In genomic region chr10:74096777-74097176, GRCh38 we compare ENCODE assay signal across 11 cellular contexts. TPM values are rescaled to one million over a fixed set of nuclear protein-coding genes. Genes with fewer than 3 reads are reported as not detected.
A peak's percentile ranks its signal among the peaks of the same experiment; 100 is the strongest.
DNase-seq lines count a peak whose midpoint lies in the region; ATAC-seq and TF ChIP-seq lines count a peak whose summit lies in the region.
"Had no signal": no experiment of that assay in that cellular context is flagged by ENCODE, and none has a peak within 500 bp of the region (broad histone marks: within the 10 kb centered on the region; RNA-seq: fewer than 3 reads in every experiment).

No MANE protein-coding gene starts in this region.

- H3K4me3 ChIP-seq in heart left ventricle (no peak overlapping the region), SK-N-SH (ENCODE audit: low read depth in 2 of 2, low read length in 1 of 2) (no peak overlapping the region)

- H3K9ac ChIP-seq in SK-N-SH, result no peak overlapping the region

- H3K27ac Mint-ChIP-seq in immature natural killer cell, result peak overlapping the region in 4 of 6 donors; percentile 31 to 67 (median 36)
- H3K27ac Mint-ChIP-seq: activated CD4-positive, alpha-beta T cell treated with anti-CD3 and anti-CD28 coated beads, Interleukin-2, amount 10 ng/mL, durations not matched to agents 7 days and 5 days; nephron had no signal

- H3K27me3 Mint-ChIP-seq in immature natural killer cell (ENCODE audit: low read depth in 3 of 3), result peaks cover 2 to 10% (median 2%) of the 10 kb centered on the region in 3 donors
- H3K27me3 Mint-ChIP-seq: activated CD4-positive, alpha-beta T cell treated with anti-CD3 and anti-CD28 coated beads, Interleukin-2, amount 10 ng/mL, durations not matched to agents 7 days and 5 days had no signal

- no peak overlapping the region for H3K4me2 ChIP-seq in SK-N-SH

- peaks cover 26% of the 10 kb centered on the region for H3F3A ChIP-seq in SK-N-SH (replicated peaks; ENCODE audit: insufficient read depth)

- POLR2A ChIA-PET in SK-N-SH (lab: Yijun Ruan, JAX), result no interaction called here

- H2AFZ ChIP-seq in SK-N-SH (ENCODE audit: low read depth), result no peak overlapping the region

- H3K9me2 ChIP-seq in SK-N-SH, result no peaks in the 10 kb centered on the region

- peak; percentile 92 for ATAC-seq in GM18861 (IDR thresholded peaks at IDR 0.05; ENCODE audit: unreplicated experiment)
- peak; percentile 82 for ATAC-seq in GM21528 (IDR thresholded peaks at IDR 0.05; ENCODE audit: low FRiP score, unreplicated experiment)
- peak; percentile 92 for ATAC-seq in HG03139 (IDR thresholded peaks at IDR 0.05; ENCODE audit: unreplicated experiment)
- ATAC-seq in heart left ventricle, result no peak

- H3K4me1 ChIP-seq in heart left ventricle, result no peaks in the 10 kb centered on the region
- peaks cover 0 to 4% of the 10 kb centered on the region in 2 experiments; a peak in 1 of 4 replicates for H3K4me1 ChIP-seq in SK-N-SH (ENCODE audit: control insufficient read depth in 1 of 2, insufficient read depth in 2 of 2, low read depth in 1 of 2, low read length in 1 of 2)

- intact Hi-C loops in heart left ventricle (cut with DNase I) (no loop called here), posterior cingulate gyrus (cut with DNase I) (no loop called here)

- TF ChIP-seq RAD21 in SK-N-SH (IDR thresholded peaks at IDR 0.05; ENCODE audit: low read length), result no peak

- no peak for TF ChIP-seq EP300 in SK-N-SH (IDR thresholded peaks at IDR 0.05; ENCODE audit: borderline replicate concordance in 1 of 2, low read depth in 1 of 2, low read length in 1 of 2)

- peaks cover 44% of the 10 kb centered on the region; the same call in 1 of the 2 replicates for H3K79me2 ChIP-seq in SK-N-SH (ENCODE audit: insufficient read depth)

- H3K4me3 Mint-ChIP-seq in immature natural killer cell, result no peak overlapping the region
- H3K4me3 Mint-ChIP-seq: activated CD4-positive, alpha-beta T cell treated with anti-CD3 and anti-CD28 coated beads, Interleukin-2, amount 10 ng/mL, durations not matched to agents 7 days and 5 days; nephron had no signal

- TF ChIP-seq CTCF in heart left ventricle (IDR thresholded peaks at IDR 0.05), result no peak
- no peak for TF ChIP-seq CTCF in SK-N-SH (IDR thresholded peaks at IDR 0.05)

- H3K36me3 ChIP-seq in heart left ventricle (peaks cover 7 to 100% (median 98%) of the 10 kb centered on the region in 9 donors), SK-N-SH (replicated peaks in 1 of 2; ENCODE audit: control insufficient read depth in 1 of 2, insufficient read depth in 2 of 2, low read length in 1 of 2) (peaks cover 83 to 90% of the 10 kb centered on the region in 2 experiments)

- DNase-seq in immature natural killer cell (no peak), heart left ventricle (no peak), posterior cingulate gyrus (no peak), SK-N-SH (no peak), SHP77 (lab: John Stamatoyannopoulos, UW) (no peak)
- DNase-seq: activated CD4-positive, alpha-beta T cell treated with anti-CD3 and anti-CD28 coated beads, Interleukin-2, amount 10 ng/mL, durations not matched to agents 7 days and 5 days; NCI-H1694 had no signal

- 95 to 97% (median 97%) methylated on average over 2 of the region's 2 CpGs for WGBS in heart left ventricle, 4 donors
- 97% methylated on average over 2 of the region's 2 CpGs for WGBS in SK-N-SH (ENCODE audit: low lambda C conversion rate)

- CTCF ChIA-PET in SK-N-SH (lab: Yijun Ruan, JAX), result interaction anchor here (1.0 to 7.4 kb wide), 5 partner anchors 15 to 248 kb away, joined by 3 to 50 read pairs (median 3); no protein-coding TSS in a partner anchor

- no peak overlapping the region for H3K27ac ChIP-seq in heart left ventricle
- no peak overlapping the region for H3K27ac ChIP-seq in SK-N-SH (ENCODE audit: low read depth in 2 of 2, low read length in 1 of 2)

- no peak for TF ChIP-seq POLR2A in heart left ventricle (IDR thresholded peaks at IDR 0.05)

- H3K9me3 Mint-ChIP-seq in immature natural killer cell, result no peaks in the 10 kb centered on the region
- H3K9me3 Mint-ChIP-seq: activated CD4-positive, alpha-beta T cell treated with anti-CD3 and anti-CD28 coated beads, Interleukin-2, amount 10 ng/mL, durations not matched to agents 7 days and 5 days; nephron had no signal

- H4K20me1 ChIP-seq in SK-N-SH (ENCODE audit: insufficient read depth), result no peaks in the 10 kb centered on the region; the same call in 1 of the 2 replicates

- H3K27me3 ChIP-seq in heart left ventricle, result no peaks in the 10 kb centered on the region
- H3K27me3 ChIP-seq in SK-N-SH (ENCODE audit: insufficient read depth), result no peaks in the 10 kb centered on the region

- H3K36me3 Mint-ChIP-seq in immature natural killer cell, result peaks cover 33 to 56% (median 53%) of the 10 kb centered on the region in 3 donors

- H3K4me1 Mint-ChIP-seq in immature natural killer cell, result no peaks in the 10 kb centered on the region
- H3K4me1 Mint-ChIP-seq: nephron had no signal

- no peaks in the 10 kb centered on the region for H3K9me3 ChIP-seq in heart left ventricle
- no peaks in the 10 kb centered on the region for H3K9me3 ChIP-seq in SK-N-SH

TF ChIP-seq in SK-N-SH, 30 proteins besides CTCF, POLR2A, EP300 and RAD21:
- TF ChIP-seq, protein P1, sequence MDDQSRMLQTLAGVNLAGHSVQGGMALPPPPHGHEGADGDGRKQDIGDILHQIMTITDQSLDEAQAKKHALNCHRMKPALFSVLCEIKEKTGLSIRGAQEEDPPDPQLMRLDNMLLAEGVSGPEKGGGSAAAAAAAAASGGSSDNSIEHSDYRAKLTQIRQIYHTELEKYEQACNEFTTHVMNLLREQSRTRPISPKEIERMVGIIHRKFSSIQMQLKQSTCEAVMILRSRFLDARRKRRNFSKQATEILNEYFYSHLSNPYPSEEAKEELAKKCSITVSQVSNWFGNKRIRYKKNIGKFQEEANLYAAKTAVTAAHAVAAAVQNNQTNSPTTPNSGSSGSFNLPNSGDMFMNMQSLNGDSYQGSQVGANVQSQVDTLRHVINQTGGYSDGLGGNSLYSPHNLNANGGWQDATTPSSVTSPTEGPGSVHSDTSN (IDR thresholded peaks at IDR 0.05), result no peak
- TF ChIP-seq FOXJ3 (CRISPR knock-in tag; IDR thresholded peaks at IDR 0.05), result no peak
- no peak for TF ChIP-seq MXI1 (IDR thresholded peaks at IDR 0.05; ENCODE audit: low read depth, low read length)
- no peak for TF ChIP-seq JUND (IDR thresholded peaks at IDR 0.05)
- TF ChIP-seq TEAD4 (IDR thresholded peaks at IDR 0.05; ENCODE audit: borderline replicate concordance, insufficient read depth), result no peak
- TF ChIP-seq MAX (IDR thresholded peaks at IDR 0.05; ENCODE audit: low read depth), result no peak
- TF ChIP-seq TAF1 (IDR thresholded peaks at IDR 0.05; ENCODE audit: borderline replicate concordance, low read depth, low read length), result no peak
- TF ChIP-seq YY1 (IDR thresholded peaks at IDR 0.05; ENCODE audit: low read depth), result no peak
- no peak for TF ChIP-seq FOSL2 (IDR thresholded peaks at IDR 0.05; ENCODE audit: borderline replicate concordance, low read depth)
- TF ChIP-seq IRF3 (IDR thresholded peaks at IDR 0.05; ENCODE audit: low read depth, low read length), result no peak
- no peak for TF ChIP-seq FOXM1 (IDR thresholded peaks at IDR 0.05; ENCODE audit: low read depth)
- no peak for TF ChIP-seq RXRA (IDR thresholded peaks at IDR 0.05; ENCODE audit: borderline replicate concordance, low read depth)

RNA-seq across cellular contexts. Expression of gene AP3M1, which starts 53.9 kb away (rescaled TPM):
- polyA plus RNA-seq in immature natural killer cell (10 to 100 TPM; 22.1 to 44.3 (median 39.8) TPM), heart left ventricle (10 to 100 TPM in 1 of 2 donors, 1 to 10 TPM in 1; 7.8 to 33.4 TPM), SK-N-SH (2012; rRNA removed) (17.7 and 25.8 TPM in 2 replicates)
- total RNA-seq in heart left ventricle, result 10 to 100 TPM; 23.2 to 37.0 (median 30.5) TPM
- polyA plus RNA-seq in SK-N-SH (2012; cell fraction: cytosol; rRNA removed), result 26.6 and 27.1 TPM in 2 replicates
- 10.4 and 21.8 TPM in 2 replicates for polyA plus RNA-seq in SK-N-SH (2012; cell fraction: nucleus; rRNA removed)

RNA-seq across cellular contexts. Expression of gene ADK, which starts 54.2 kb away (rescaled TPM):
- 10 to 100 TPM; 26.9 to 36.7 (median 28.4) TPM for polyA plus RNA-seq in immature natural killer cell
- 10 to 100 TPM; 22.7 to 46.2 (median 39.8) TPM for total RNA-seq in heart left ventricle
- 10 to 100 TPM; 20.8 to 55.5 TPM for polyA plus RNA-seq in heart left ventricle
- polyA plus RNA-seq in SK-N-SH (2012; rRNA removed), result 25.1 and 34.6 TPM in 2 replicates
- polyA plus RNA-seq in SK-N-SH (2012; cell fraction: cytosol; rRNA removed), result 43.1 and 51.1 TPM in 2 replicates
- 6.9 and 14.4 TPM in 2 replicates for polyA plus RNA-seq in SK-N-SH (2012; cell fraction: nucleus; rRNA removed)

Comparison
In these comparisons a context has a peak if more than half of its experiments do, and no peak if none do; other contexts are left out.
1. ATAC-seq: peak in GM18861 (single experiment), GM21528 (single experiment) and HG03139 (single experiment); none in heart left ventricle (0 of 4).